In genomic region chr4:82886145-82886942, GRCh38 we compare ENCODE assay signal across 1 cellular context.
TF ChIP-seq lines count a peak whose summit lies in the region.

No MANE protein-coding gene starts in this region.

TF ChIP-seq in HepG2, 621 proteins besides CTCF, POLR2A, EP300 and RAD21 (continued from another document and continues in another):
- TF ChIP-seq KDM2A (CRISPR knock-in tag; IDR thresholded peaks at IDR 0.05; ENCODE audit: borderline replicate concordance, low read depth) (no peak), SKI (IDR thresholded peaks at IDR 0.05; ENCODE audit: partially characterized antibody) (no peak), GATAD2A (CRISPR knock-in tag; IDR thresholded peaks at IDR 0.05) (no peak), ZNF674 (CRISPR knock-in tag; IDR thresholded peaks at IDR 0.05; ENCODE audit: low read depth) (no peak), KDM1A (CRISPR knock-in tag; IDR thresholded peaks at IDR 0.05) (no peak), CREM (IDR thresholded peaks at IDR 0.05) (no peak; the same call in 1 of the 2 replicates), CREM (CRISPR knock-in tag; IDR thresholded peaks at IDR 0.05) (no peak), ATM (IDR thresholded peaks at IDR 0.05; ENCODE audit: borderline replicate concordance) (no peak), ZNF660 (CRISPR knock-in tag; IDR thresholded peaks at IDR 0.05; ENCODE audit: borderline replicate concordance, low read depth) (no peak), FOXA3 (CRISPR knock-in tag; IDR thresholded peaks at IDR 0.05) (0 out of 2 replicates have a peak, but pooled peaks have one; percentile 22), PCBP1 (IDR thresholded peaks at IDR 0.05; ENCODE audit: borderline replicate concordance, low read depth, low read length) (no peak), ZNF350 (CRISPR knock-in tag; IDR thresholded peaks at IDR 0.05; ENCODE audit: borderline replicate concordance, low read depth) (no peak), ZNF7 (CRISPR knock-in tag; IDR thresholded peaks at IDR 0.05) (no peak), SP140L (CRISPR knock-in tag; IDR thresholded peaks at IDR 0.05; ENCODE audit: borderline replicate concordance) (no peak), MYPOP (CRISPR knock-in tag; IDR thresholded peaks at IDR 0.05) (no peak), DZIP1 (CRISPR knock-in tag; IDR thresholded peaks at IDR 0.05) (no peak), FOXK1 (CRISPR knock-in tag; IDR thresholded peaks at IDR 0.05; ENCODE audit: borderline replicate concordance, low read depth) (no peak), ZNF260 (CRISPR knock-in tag; IDR thresholded peaks at IDR 0.05; ENCODE audit: borderline replicate concordance, low read depth) (no peak), MYC (CRISPR knock-in tag; IDR thresholded peaks at IDR 0.05; ENCODE audit: borderline replicate concordance) (no peak), RNF219 (CRISPR knock-in tag; IDR thresholded peaks at IDR 0.05) (no peak), HOXA3 (CRISPR knock-in tag; IDR thresholded peaks at IDR 0.05) (no peak), TBL1XR1 (IDR thresholded peaks at IDR 0.05; ENCODE audit: borderline replicate concordance, low read length, partially characterized antibody) (no peak), NFIC (IDR thresholded peaks at IDR 0.05; ENCODE audit: low read length) (peak; percentile 29; the same call in 1 of the 2 replicates), KMT2A (CRISPR knock-in tag; IDR thresholded peaks at IDR 0.05) (no peak), ZNF383 (CRISPR knock-in tag; IDR thresholded peaks at IDR 0.05; ENCODE audit: borderline replicate concordance) (no peak), SKIL (CRISPR knock-in tag; IDR thresholded peaks at IDR 0.05; ENCODE audit: borderline replicate concordance) (no peak), ZSCAN12 (CRISPR knock-in tag; IDR thresholded peaks at IDR 0.05) (no peak), ZNF816 (CRISPR knock-in tag; IDR thresholded peaks at IDR 0.05; ENCODE audit: borderline replicate concordance) (no peak), ZNF414 (CRISPR knock-in tag; IDR thresholded peaks at IDR 0.05) (no peak), ZSCAN30 (CRISPR knock-in tag; IDR thresholded peaks at IDR 0.05) (no peak), ZXDC (CRISPR knock-in tag; IDR thresholded peaks at IDR 0.05) (no peak), TRIM24 (CRISPR knock-in tag; IDR thresholded peaks at IDR 0.05) (no peak), ZBTB39 (CRISPR knock-in tag; IDR thresholded peaks at IDR 0.05) (no peak), SIN3B (IDR thresholded peaks at IDR 0.05; ENCODE audit: low read length) (no peak), SALL1 (CRISPR knock-in tag; IDR thresholded peaks at IDR 0.05) (no peak; the same call in 1 of the 2 replicates), ZNF784 (CRISPR knock-in tag; IDR thresholded peaks at IDR 0.05; ENCODE audit: borderline replicate concordance) (no peak), ZZZ3 (CRISPR knock-in tag; IDR thresholded peaks at IDR 0.05; ENCODE audit: borderline replicate concordance) (no peak), KDM5A (IDR thresholded peaks at IDR 0.05; ENCODE audit: borderline replicate concordance, low read length) (no peak), ZSCAN5A (CRISPR knock-in tag; IDR thresholded peaks at IDR 0.05; ENCODE audit: borderline replicate concordance) (no peak), PITX1 (CRISPR knock-in tag; IDR thresholded peaks at IDR 0.05) (peak; percentile 77), BCL6 (CRISPR knock-in tag; IDR thresholded peaks at IDR 0.05) (no peak), MEIS2 (CRISPR knock-in tag; IDR thresholded peaks at IDR 0.05) (no peak), SRSF4 (IDR thresholded peaks at IDR 0.05; ENCODE audit: low read depth, low read length, poor library complexity, severe bottlenecking) (no peak), ARID3A (IDR thresholded peaks at IDR 0.05; ENCODE audit: low read depth, low read length) (peak; percentile 69), ELF1 (CRISPR knock-in tag; IDR thresholded peaks at IDR 0.05) (no peak), ZNF589 (CRISPR knock-in tag; conservative IDR thresholded peaks at IDR 0.05) (no peak), SP4 (CRISPR knock-in tag; IDR thresholded peaks at IDR 0.05) (no peak), ZNF205 (CRISPR knock-in tag; IDR thresholded peaks at IDR 0.05) (no peak), HNF4A (CRISPR knock-in tag; IDR thresholded peaks at IDR 0.05) (peak; percentile 54), NCOA2 (CRISPR knock-in tag; IDR thresholded peaks at IDR 0.05) (0 out of 2 replicates have a peak, but pooled peaks have one; percentile 14)
